27 cellular contexts compared by ENCODE assay signal in genomic region chr14:104983231-104983721, GRCh38. TPM values are rescaled to one million over a fixed set of nuclear protein-coding genes. Genes with fewer than 3 reads are reported as not detected.
A peak's percentile ranks its signal among the peaks of the same experiment; 100 is the strongest.
DNase-seq lines count a peak whose midpoint lies in the region; ATAC-seq, FAIRE-seq and TF ChIP-seq lines count a peak whose summit lies in the region.
"Had no signal": no experiment of that assay in that cellular context is flagged by ENCODE, and none has a peak within 500 bp of the region (broad histone marks: within the 10 kb centered on the region; RNA-seq: fewer than 3 reads in every experiment).

No MANE protein-coding gene starts in this region.

- H3K27ac Mint-ChIP-seq in natural killer cell treated with Interleukin-12 subunit alpha and Interleukin-12 subunit beta and Interleukin-15 and Interleukin-18, amount 100 ng/mL, for 72 hours: peak overlapping the region in 1 of 2 donors; percentile 76
- H3K27ac Mint-ChIP-seq in natural killer cell (peak overlapping the region in 1 of 2 donors; percentile 29), IgD-negative memory B cell (peak overlapping the region in 2 of 3 donors; percentile 2 to 37)
- no peak overlapping the region for H3K27ac Mint-ChIP-seq in CD4-positive, alpha-beta T cell

- H3K36me3 Mint-ChIP-seq in natural killer cell treated with Interleukin-12 subunit alpha and Interleukin-12 subunit beta and Interleukin-15 and Interleukin-18, amount 100 ng/mL, for 72 hours: no peaks in the 10 kb centered on the region
- no peaks in the 10 kb centered on the region for H3K36me3 Mint-ChIP-seq in natural killer cell
- no peaks in the 10 kb centered on the region for H3K36me3 Mint-ChIP-seq in IgD-negative memory B cell
- H3K36me3 Mint-ChIP-seq in CD4-positive, alpha-beta T cell (ENCODE audit: low read depth): no peaks in the 10 kb centered on the region

- peaks cover 11% of the 10 kb centered on the region for H3K79me1 ChIP-seq in mesenchymal stem cell (replicated peaks; ENCODE audit: low read length, poor library complexity, severe bottlenecking)

- H2BK120ac ChIP-seq in mesenchymal stem cell (ENCODE audit: low read depth, low read length): no peak overlapping the region

- no peak overlapping the region for H4K91ac ChIP-seq in mesenchymal stem cell (ENCODE audit: low read length)

- no peak overlapping the region for H4K8ac ChIP-seq in mesenchymal stem cell (ENCODE audit: low read length)

- TF ChIP-seq EP300 in suprapubic skin (IDR thresholded peaks at IDR 0.05): no peak

- H3K23ac ChIP-seq in mesenchymal stem cell (ENCODE audit: low read length in 2 of 2): no peak overlapping the region

- H3K4ac ChIP-seq in mesenchymal stem cell (ENCODE audit: low read depth in 1 of 2, low read length in 2 of 2): no peak overlapping the region

- H3K36me3 ChIP-seq in kidney (ENCODE audit: control insufficient read depth in 1 of 2, insufficient read depth in 2 of 2, low read length in 2 of 2) (no peaks in the 10 kb centered on the region), suprapubic skin (no peaks in the 10 kb centered on the region), mesenchymal stem cell (ENCODE audit: control insufficient read depth in 1 of 2, insufficient read depth in 2 of 2, low read depth in 1 of 2, low read length in 2 of 2) (no peaks in the 10 kb centered on the region)
- H3K36me3 ChIP-seq: left lung, upper lobe of left lung had no signal

- H2AK5ac ChIP-seq in mesenchymal stem cell (ENCODE audit: low read length, severe bottlenecking): no peak overlapping the region

- H3K4me3 ChIP-seq in kidney (ENCODE audit: low read length in 2 of 2): no peak overlapping the region
- no peak overlapping the region for H3K4me3 ChIP-seq in suprapubic skin
- no peak overlapping the region for H3K4me3 ChIP-seq in mesenchymal stem cell (ENCODE audit: insufficient read depth in 1 of 2, low read depth in 1 of 2, low read length in 2 of 2)
- H3K4me3 ChIP-seq: GM23248, left lung, psoas muscle, skin epidermis, upper lobe of left lung had no signal

- FAIRE-seq in kidney (lab: Jason Lieb, UNC): no peak
- FAIRE-seq: GM18507, RCC 7860 had no signal

- no peak overlapping the region for H2BK5ac ChIP-seq in mesenchymal stem cell (ENCODE audit: low read depth, low read length, poor library complexity, severe bottlenecking)

- intact Hi-C loops in natural killer cell (cut with micrococcal nuclease): no loop called here
- intact Hi-C loops in kidney (cut with DNase I): no loop called here
- intact Hi-C loops in CD4-positive, alpha-beta T cell (cut with DNase I, micrococcal nuclease): loop anchor here in 1 of 2 experiments (5.0 kb wide), 1 partner anchor 199 kb away; the partner anchor contains the start of gene NUDT14

- CTCF ChIA-PET in CD4-positive, alpha-beta T cell (lab: Charles Lee): interaction anchor here (2.9 kb wide), 1 partner anchor 63 kb away, joined by 11 read pairs; no protein-coding TSS in a partner anchor

- no peak overlapping the region for H2BK15ac ChIP-seq in mesenchymal stem cell (ENCODE audit: low read depth, poor library complexity, severe bottlenecking)

- H3K14ac ChIP-seq in mesenchymal stem cell (ENCODE audit: low read length in 2 of 2): no peak overlapping the region

- no peaks in the 10 kb centered on the region for H3K9me3 Mint-ChIP-seq in natural killer cell treated with Interleukin-12 subunit alpha and Interleukin-12 subunit beta and Interleukin-15 and Interleukin-18, amount 100 ng/mL, for 72 hours
- H3K9me3 Mint-ChIP-seq in natural killer cell (no peaks in the 10 kb centered on the region), IgD-negative memory B cell (no peaks in the 10 kb centered on the region)
- H3K9me3 Mint-ChIP-seq in CD4-positive, alpha-beta T cell: no peaks in the 10 kb centered on the region
- H3K9me3 Mint-ChIP-seq: T-helper 2 cell treated with Interferon-gamma antibody and Interleukin-4, amounts not matched to agents 5 μg/mL and 100 μg/mL, for 36 hours had no signal

- H3K27ac ChIP-seq in kidney (ENCODE audit: low read depth in 2 of 2, low read length in 2 of 2): no peak overlapping the region
- no peak overlapping the region for H3K27ac ChIP-seq in suprapubic skin
- H3K27ac ChIP-seq in CD4-positive, alpha-beta T cell (ENCODE audit: low read depth, low read length): no peak overlapping the region
- no peak overlapping the region for H3K27ac ChIP-seq in mesenchymal stem cell (ENCODE audit: low read length, poor library complexity, severe bottlenecking)
- H3K27ac ChIP-seq: epithelial cell of prostate, GM23248, left lung, psoas muscle, skin epidermis, upper lobe of left lung had no signal

- peaks cover 0 to 11% of the 10 kb centered on the region in 2 donors for H3K4me1 ChIP-seq in kidney (ENCODE audit: control insufficient read depth in 1 of 2, insufficient read depth in 1 of 2, low read depth in 1 of 2, low read length in 2 of 2)
- H3K4me1 ChIP-seq in suprapubic skin: peaks cover 22% of the 10 kb centered on the region
- H3K4me1 ChIP-seq in mesenchymal stem cell (ENCODE audit: control insufficient read depth, insufficient read depth, low read depth, low read length): peaks cover 53% of the 10 kb centered on the region

- POLR2A ChIA-PET in CD4-positive, alpha-beta T cell (lab: Charles Lee): interaction anchor here (1.4 kb wide), 1 partner anchor 82 kb away, joined by 4 read pairs; the partner anchor contains the start of gene GPR132

- H3K27me3 ChIP-seq in suprapubic skin (no peaks in the 10 kb centered on the region), mesenchymal stem cell (ENCODE audit: control insufficient read depth in 1 of 2, insufficient read depth in 1 of 2, low read length in 2 of 2) (no peaks in the 10 kb centered on the region)
- H3K27me3 ChIP-seq in CD4-positive, alpha-beta T cell (ENCODE audit: control insufficient read depth, insufficient read depth, low read length): peaks cover 7% of the 10 kb centered on the region

- 81% methylated on average over 5 of the region's 12 CpGs for WGBS in suprapubic skin
- WGBS in mesenchymal stem cell: 85% methylated on average over 12 of the region's 12 CpGs

- no peak for ATAC-seq in natural killer cell treated with Interleukin-12 subunit alpha and Interleukin-12 subunit beta and Interleukin-15 and Interleukin-18, amount 100 ng/mL, for 72 hours
- ATAC-seq in natural killer cell (no peak), SK-N-SH treated with all-trans-retinoic acid at 6 μM for 48 hours (no peak)
- ATAC-seq in CD4-positive, alpha-beta T cell (ENCODE audit: poor library complexity): no peak
- ATAC-seq: left lung, psoas muscle had no signal

- no peak overlapping the region for H3K18ac ChIP-seq in mesenchymal stem cell (ENCODE audit: low read depth in 1 of 2, low read length in 2 of 2)

- no peak overlapping the region for H2AFZ ChIP-seq in mesenchymal stem cell (ENCODE audit: low read depth, low read length)
- H2AFZ ChIP-seq: GM23248 had no signal

- TF ChIP-seq POLR2A in suprapubic skin (IDR thresholded peaks at IDR 0.05): no peak

- no peak for TF ChIP-seq CTCF in natural killer cell (IDR thresholded peaks at IDR 0.05)
- TF ChIP-seq CTCF in kidney (IDR thresholded peaks at IDR 0.05; ENCODE audit: borderline replicate concordance, extremely low read depth, insufficient read depth): no peak
- TF ChIP-seq CTCF in suprapubic skin (IDR thresholded peaks at IDR 0.05): no peak
- no peak for TF ChIP-seq CTCF in CD4-positive, alpha-beta T cell (IDR thresholded peaks at IDR 0.05)

- peaks cover 5 to 13% of the 10 kb centered on the region in 2 donors for H3K4me1 Mint-ChIP-seq in natural killer cell treated with Interleukin-12 subunit alpha and Interleukin-12 subunit beta and Interleukin-15 and Interleukin-18, amount 100 ng/mL, for 72 hours (ENCODE audit: low read depth in 2 of 2)
- peaks cover 0 to 16% of the 10 kb centered on the region in 2 donors for H3K4me1 Mint-ChIP-seq in natural killer cell
- H3K4me1 Mint-ChIP-seq in IgD-negative memory B cell: peaks cover 0 to 6% (median 4%) of the 10 kb centered on the region in 3 donors
- no peaks in the 10 kb centered on the region for H3K4me1 Mint-ChIP-seq in CD4-positive, alpha-beta T cell (ENCODE audit: low read depth)

- H3K9me3 ChIP-seq in kidney (ENCODE audit: control insufficient read depth in 1 of 2, low read length in 2 of 2) (no peaks in the 10 kb centered on the region), suprapubic skin (no peaks in the 10 kb centered on the region), mesenchymal stem cell (ENCODE audit: control insufficient read depth, low read length) (no peaks in the 10 kb centered on the region)
- H3K9me3 ChIP-seq in CD4-positive, alpha-beta T cell (ENCODE audit: control insufficient read depth, low read length): no peaks in the 10 kb centered on the region
- H3K9me3 ChIP-seq: Caco-2, left lung, psoas muscle, upper lobe of left lung had no signal

- H3K4me2 ChIP-seq in mesenchymal stem cell (ENCODE audit: low read length, poor library complexity, severe bottlenecking): no peak overlapping the region

- no peak overlapping the region for H3K9ac ChIP-seq in kidney (ENCODE audit: low read length in 2 of 2)
- no peak overlapping the region for H3K9ac ChIP-seq in mesenchymal stem cell (ENCODE audit: low read length)
- H3K9ac ChIP-seq: GM23248 had no signal

- H3K27me3 Mint-ChIP-seq in natural killer cell treated with Interleukin-12 subunit alpha and Interleukin-12 subunit beta and Interleukin-15 and Interleukin-18, amount 100 ng/mL, for 72 hours: peaks cover 9 to 10% of the 10 kb centered on the region in 2 donors
- peaks cover 0 to 13% of the 10 kb centered on the region in 2 donors for H3K27me3 Mint-ChIP-seq in natural killer cell (ENCODE audit: low read depth in 2 of 2)
- H3K27me3 Mint-ChIP-seq in IgD-negative memory B cell: peaks cover 6% of the 10 kb centered on the region
- H3K27me3 Mint-ChIP-seq in CD4-positive, alpha-beta T cell: peaks cover 15% of the 10 kb centered on the region

- peak; percentile 53 for DNase-seq in natural killer cell treated with Interleukin-12 subunit alpha and Interleukin-12 subunit beta and Interleukin-15 and Interleukin-18, amount 100 ng/mL, for 72 hours (ENCODE audit: low spot score)
- no peak for DNase-seq in natural killer cell
- DNase-seq in kidney: peak; percentile 59
- peak; percentile 59 to 67 for DNase-seq in suprapubic skin (ENCODE audit: low spot score in 2 of 2)
- DNase-seq in CD4-positive, alpha-beta T cell: no peak
- DNase-seq in mesenchymal stem cell: no peak
- DNase-seq: activated CD4-positive, alpha-beta T cell treated with anti-CD3 and anti-CD28 coated beads, Interleukin-2, amount 50 U/mL, for 48 hours; activated effector memory CD4-positive, alpha-beta T cell treated with Interleukin-2 at 50 U/mL for 16 hours; Caco-2; DMS79; GF-D8; GM23248; NCI-H1048; NCI-H1694 treated with DMSO at 0.1 percent for 48 hours; NCI-H2171 treated with DMSO at 0.1 percent for 48 hours; NCI-H524 treated with DMSO at 0.1 percent for 48 hours; stimulated activated CD4-positive, alpha-beta T cell treated with anti-CD3 and anti-CD28 coated beads, Interleukin-1b, Interleukin-23, amount 100 ng/mL, for 48 hours had no signal

- no peak overlapping the region for H2BK12ac ChIP-seq in mesenchymal stem cell (ENCODE audit: low read length in 2 of 2)

- H3K4me3 Mint-ChIP-seq in natural killer cell treated with Interleukin-12 subunit alpha and Interleukin-12 subunit beta and Interleukin-15 and Interleukin-18, amount 100 ng/mL, for 72 hours: no peak overlapping the region
- H3K4me3 Mint-ChIP-seq in natural killer cell: no peak overlapping the region
- peak overlapping the region in 2 of 4 donors; percentile 70 to 87 for H3K4me3 Mint-ChIP-seq in IgD-negative memory B cell
- H3K4me3 Mint-ChIP-seq in CD4-positive, alpha-beta T cell: no peak overlapping the region

RNA-seq across cellular contexts. Expression of gene CLBA1, which starts 2.3 kb away (rescaled TPM):
- total RNA-seq in natural killer cell treated with Interleukin-12 subunit alpha and Interleukin-12 subunit beta and Interleukin-15 and Interleukin-18, amount 100 ng/mL, for 72 hours: 1 to 10 TPM; 1.2 to 1.5 TPM
- total RNA-seq in natural killer cell (1 to 10 TPM; 1.2 to 1.8 (median 1.3) TPM), kidney (22.6 TPM), suprapubic skin (10 to 100 TPM in 2 of 4 donors, 1 to 10 TPM in 2; 6.3 to 10.9 (median 9.1) TPM)
- polyA plus RNA-seq in IgD-negative memory B cell (1.3 TPM), kidney (ENCODE audit: insufficient read depth, low read depth, low replicate concordance) (13.2 TPM)
- 1 to 10 TPM; 1.7 to 1.8 TPM for total RNA-seq in CD4-positive, alpha-beta T cell
- 5.1 TPM for polyA plus RNA-seq in mesenchymal stem cell (2013, experiment 1 of 2)
- 5.4 TPM for polyA plus RNA-seq in mesenchymal stem cell (2013, experiment 2 of 2)

RNA-seq across cellular contexts. Expression of gene AHNAK2, which starts 5.1 kb away (rescaled TPM):
- total RNA-seq in natural killer cell treated with Interleukin-12 subunit alpha and Interleukin-12 subunit beta and Interleukin-15 and Interleukin-18, amount 100 ng/mL, for 72 hours: not detected
- under 1 TPM in 1 of 3 donors, not detected in 2; 0.05 TPM for total RNA-seq in natural killer cell
- polyA plus RNA-seq in IgD-negative memory B cell: 0.68 TPM
- 72.0 TPM for total RNA-seq in kidney
- polyA plus RNA-seq in kidney (ENCODE audit: insufficient read depth, low read depth, low replicate concordance): 1.1 TPM
- total RNA-seq in suprapubic skin: 100 to 1,000 TPM; 829 to 975 (median 858) TPM
- total RNA-seq in CD4-positive, alpha-beta T cell: under 1 TPM in 1 of 2 experiments, not detected in 1; 0.05 TPM
- polyA plus RNA-seq in mesenchymal stem cell (2013, experiment 1 of 2): 21.6 TPM
- polyA plus RNA-seq in mesenchymal stem cell (2013, experiment 2 of 2): 19.4 TPM

RNA-seq across cellular contexts. Expression of gene CDCA4, which starts 37.6 kb away (rescaled TPM):
- total RNA-seq in natural killer cell treated with Interleukin-12 subunit alpha and Interleukin-12 subunit beta and Interleukin-15 and Interleukin-18, amount 100 ng/mL, for 72 hours: 10 to 100 TPM; 39.9 to 71.5 TPM
- 10 to 100 TPM; 10.3 to 20.7 (median 16.6) TPM for total RNA-seq in natural killer cell
- 11.4 TPM for polyA plus RNA-seq in IgD-negative memory B cell
- 6.3 TPM for total RNA-seq in kidney
- 4.1 TPM for polyA plus RNA-seq in kidney (ENCODE audit: insufficient read depth, low read depth, low replicate concordance)
- total RNA-seq in suprapubic skin: 10 to 100 TPM; 27.7 to 38.6 (median 35.8) TPM
- total RNA-seq in CD4-positive, alpha-beta T cell: 10 to 100 TPM; 17.7 to 18.8 TPM
- 8.8 TPM for polyA plus RNA-seq in mesenchymal stem cell (2013, experiment 1 of 2)
- polyA plus RNA-seq in mesenchymal stem cell (2013, experiment 2 of 2): 8.9 TPM

RNA-seq across cellular contexts. Expression of gene PLD4, which starts 58.6 kb away (rescaled TPM):
- not detected for total RNA-seq in natural killer cell treated with Interleukin-12 subunit alpha and Interleukin-12 subunit beta and Interleukin-15 and Interleukin-18, amount 100 ng/mL, for 72 hours
- 1 to 10 TPM; 1.7 to 7.2 (median 2.9) TPM for total RNA-seq in natural killer cell
- 103 TPM for polyA plus RNA-seq in IgD-negative memory B cell
- total RNA-seq in kidney: 3.2 TPM
- polyA plus RNA-seq in kidney (ENCODE audit: insufficient read depth, low read depth, low replicate concordance): not detected
- total RNA-seq in suprapubic skin: under 1 TPM in 1 of 4 donors, not detected in 3; 0.16 TPM
- total RNA-seq in CD4-positive, alpha-beta T cell: 1 to 10 TPM; 1.6 to 2.1 TPM
- polyA plus RNA-seq in mesenchymal stem cell (2013, experiment 1 of 2): 0.01 TPM
- not detected for polyA plus RNA-seq in mesenchymal stem cell (2013, experiment 2 of 2)
- total RNA-seq: Caco-2, GM23248 had no signal
- polyA plus RNA-seq: GM23248, psoas muscle had no signal

Comparison
In these comparisons a context has a peak if more than half of its experiments do, and no peak if none do; other contexts are left out.
1. DNase-seq: peak in natural killer cell treated with Interleukin-12 subunit alpha and Interleukin-12 subunit beta and Interleukin-15 and Interleukin-18, amount 100 ng/mL, for 72 hours (single experiment), kidney (single experiment) and suprapubic skin (2 of 2); none in natural killer cell (single experiment), CD4-positive, alpha-beta T cell (0 of 10) and mesenchymal stem cell (single experiment).
2. RNA of gene AHNAK2, which starts 5.1 kb away (total RNA-seq): 829 to 975 TPM in suprapubic skin and 72.0 TPM in kidney (single experiment); 0.05 TPM in CD4-positive, alpha-beta T cell, not detected in natural killer cell treated with Interleukin-12 subunit alpha and Interleukin-12 subunit beta and Interleukin-15 and Interleukin-18, amount 100 ng/mL, for 72 hours and 0.05 TPM in natural killer cell; every median in the first group is over 10 times any median in the second.